Comparison of ENCODE assay signal across 9 cellular contexts in genomic region chr19:51571599-51571998, GRCh38. TPM values are rescaled to one million over a fixed set of nuclear protein-coding genes. Genes with fewer than 3 reads are reported as not detected.
A peak's percentile ranks its signal among the peaks of the same experiment; 100 is the strongest.
DNase-seq lines count a peak whose midpoint lies in the region; ATAC-seq and TF ChIP-seq lines count a peak whose summit lies in the region.
"Had no signal": no experiment of that assay in that cellular context is flagged by ENCODE, and none has a peak within 500 bp of the region (broad histone marks: within the 10 kb centered on the region; RNA-seq: fewer than 3 reads in every experiment).

No MANE protein-coding gene starts in this region.

- TF ChIP-seq CTCF in HFFc6 (IDR thresholded peaks at IDR 0.05) = no peak
- no peak for TF ChIP-seq CTCF in activated CD8-positive, alpha-beta T cell treated with anti-CD3 and anti-CD28 coated beads for 36 hours (IDR thresholded peaks at IDR 0.05)

- no peak for DNase-seq in HFFc6
- no peak for DNase-seq in activated CD8-positive, alpha-beta T cell treated with anti-CD3 and anti-CD28 coated beads for 36 hours
- DNase-seq in AG20443 (ENCODE audit: low spot score) = no peak

- peaks cover 59% of the 10 kb centered on the region for H3K4me1 Mint-ChIP-seq in HFFc6 (ENCODE audit: low read depth)
- H3K4me1 Mint-ChIP-seq in activated CD8-positive, alpha-beta T cell treated with anti-CD3 and anti-CD28 coated beads for 36 hours (ENCODE audit: low read depth) = peaks cover 26% of the 10 kb centered on the region
- peaks cover 34% of the 10 kb centered on the region for H3K4me1 Mint-ChIP-seq in stimulated activated memory B cell treated with anti-CD40 and anti-IgM and Interleukin-4, amounts not matched to agents 10 μg/mL and 1 μg/mL and 100 μg/mL, for 72 hours

- peaks cover 15% of the 10 kb centered on the region for H3K27me3 ChIP-seq in iPS-18a (ENCODE audit: control insufficient read depth, insufficient read depth, low read length)

- no peak overlapping the region for H3K27ac ChIP-seq in iPS-18a (ENCODE audit: low read length)

- peak overlapping the region; percentile 91 for H3K27ac Mint-ChIP-seq in HFFc6
- H3K27ac Mint-ChIP-seq in activated CD8-positive, alpha-beta T cell treated with anti-CD3 and anti-CD28 coated beads for 36 hours = peak overlapping the region; percentile 91
- H3K27ac Mint-ChIP-seq in stimulated activated memory B cell treated with anti-CD40 and anti-IgM and Interleukin-4, amounts not matched to agents 10 μg/mL and 1 μg/mL and 100 μg/mL, for 72 hours = peak overlapping the region; percentile 87

- H3K9me3 ChIP-seq in iPS-18a (ENCODE audit: control insufficient read depth, low read depth, low read length) = no peaks in the 10 kb centered on the region

- H3K9ac ChIP-seq in iPS-18a (ENCODE audit: low read length) = peak overlapping the region; percentile 78

- peak overlapping the region; percentile 88 for H3K4me3 ChIP-seq in iPS-18a (ENCODE audit: low read length)

- H3K4me1 ChIP-seq in iPS-18a (ENCODE audit: control insufficient read depth, low read depth, low read length) = peaks cover 5% of the 10 kb centered on the region

- H3K4me3 Mint-ChIP-seq in HFFc6 = peak overlapping the region; percentile 99
- H3K4me3 Mint-ChIP-seq in activated CD8-positive, alpha-beta T cell treated with anti-CD3 and anti-CD28 coated beads for 36 hours = peak overlapping the region; percentile 90
- peak overlapping the region; percentile 99 for H3K4me3 Mint-ChIP-seq in stimulated activated memory B cell treated with anti-CD40 and anti-IgM and Interleukin-4, amounts not matched to agents 10 μg/mL and 1 μg/mL and 100 μg/mL, for 72 hours

- ATAC-seq in activated CD8-positive, alpha-beta T cell treated with anti-CD3 and anti-CD28 coated beads for 36 hours = no peak
- ATAC-seq in stimulated activated memory B cell treated with anti-CD40 and anti-IgM and Interleukin-4, amounts not matched to agents 10 μg/mL and 1 μg/mL and 100 μg/mL, for 72 hours = no peak
- ATAC-seq in HG02763 (IDR thresholded peaks at IDR 0.05; ENCODE audit: unreplicated experiment) = no peak
- no peak for ATAC-seq in HG03571 (IDR thresholded peaks at IDR 0.05; ENCODE audit: unreplicated experiment)
- ATAC-seq in HG03520 (IDR thresholded peaks at IDR 0.05; ENCODE audit: unreplicated experiment) = no peak

- peaks cover 9% of the 10 kb centered on the region for H3K36me3 ChIP-seq in iPS-18a (ENCODE audit: control insufficient read depth, low read depth, low read length)

- H3K9me3 Mint-ChIP-seq in HFFc6 = no peaks in the 10 kb centered on the region
- no peaks in the 10 kb centered on the region for H3K9me3 Mint-ChIP-seq in activated CD8-positive, alpha-beta T cell treated with anti-CD3 and anti-CD28 coated beads for 36 hours
- no peaks in the 10 kb centered on the region for H3K9me3 Mint-ChIP-seq in stimulated activated memory B cell treated with anti-CD40 and anti-IgM and Interleukin-4, amounts not matched to agents 10 μg/mL and 1 μg/mL and 100 μg/mL, for 72 hours

- H3K27me3 Mint-ChIP-seq in HFFc6 (ENCODE audit: insufficient read depth) = peaks cover 2% of the 10 kb centered on the region; the same call in 1 of the 2 replicates
- H3K27me3 Mint-ChIP-seq in activated CD8-positive, alpha-beta T cell treated with anti-CD3 and anti-CD28 coated beads for 36 hours = no peaks in the 10 kb centered on the region
- no peaks in the 10 kb centered on the region for H3K27me3 Mint-ChIP-seq in stimulated activated memory B cell treated with anti-CD40 and anti-IgM and Interleukin-4, amounts not matched to agents 10 μg/mL and 1 μg/mL and 100 μg/mL, for 72 hours

- POLR2A ChIA-PET in activated CD8-positive, alpha-beta T cell treated with anti-CD3 and anti-CD28 coated beads for 36 hours (lab: Charles Lee) = no interaction called here

- intact Hi-C loops in activated CD8-positive, alpha-beta T cell treated with anti-CD3 and anti-CD28 coated beads for 36 hours (cut with micrococcal nuclease) = no loop called here

- CTCF ChIA-PET in activated CD8-positive, alpha-beta T cell treated with anti-CD3 and anti-CD28 coated beads for 36 hours (lab: Charles Lee) = no interaction called here

- H3K36me3 Mint-ChIP-seq in HFFc6 (ENCODE audit: low read depth) = peaks cover 25% of the 10 kb centered on the region
- H3K36me3 Mint-ChIP-seq in activated CD8-positive, alpha-beta T cell treated with anti-CD3 and anti-CD28 coated beads for 36 hours (ENCODE audit: low read depth) = peaks cover 18% of the 10 kb centered on the region
- peaks cover 16% of the 10 kb centered on the region for H3K36me3 Mint-ChIP-seq in stimulated activated memory B cell treated with anti-CD40 and anti-IgM and Interleukin-4, amounts not matched to agents 10 μg/mL and 1 μg/mL and 100 μg/mL, for 72 hours

RNA-seq across cellular contexts. Expression of gene ZNF175, which starts 0.5 kb away (rescaled TPM):
- 10 to 100 TPM; 19.6 to 29.5 (median 21.6) TPM for total RNA-seq in HFFc6 (2021; fragmentation: NEBNext Ultra II Directional; extraction: Animal tissue kit (Norgen Biotek cat#: 25700))
- total RNA-seq in activated CD8-positive, alpha-beta T cell treated with anti-CD3 and anti-CD28 coated beads for 36 hours = 1 to 10 TPM; 6.6 to 8.0 TPM

RNA-seq across cellular contexts. Expression of gene SIGLEC6, which starts 40.1 kb away (rescaled TPM):
- not detected for total RNA-seq in HFFc6 (2021; fragmentation: NEBNext Ultra II Directional; extraction: Animal tissue kit (Norgen Biotek cat#: 25700))
- total RNA-seq in activated CD8-positive, alpha-beta T cell treated with anti-CD3 and anti-CD28 coated beads for 36 hours = not detected
- total RNA-seq: activated CD8-positive, alpha-beta memory T cell treated with anti-CD3 and anti-CD28 coated beads for 36 hours had no signal

RNA-seq across cellular contexts. Expression of gene SIGLEC5, which starts 58.6 kb away (rescaled TPM):
- total RNA-seq in HFFc6 (2021; fragmentation: NEBNext Ultra II Directional; extraction: Animal tissue kit (Norgen Biotek cat#: 25700)) = not detected
- total RNA-seq in activated CD8-positive, alpha-beta T cell treated with anti-CD3 and anti-CD28 coated beads for 36 hours = not detected
- total RNA-seq: activated CD8-positive, alpha-beta memory T cell treated with anti-CD3 and anti-CD28 coated beads for 36 hours had no signal
